Comparison of ENCODE assay signal across 1 cellular context in the genomic region with DNA sequence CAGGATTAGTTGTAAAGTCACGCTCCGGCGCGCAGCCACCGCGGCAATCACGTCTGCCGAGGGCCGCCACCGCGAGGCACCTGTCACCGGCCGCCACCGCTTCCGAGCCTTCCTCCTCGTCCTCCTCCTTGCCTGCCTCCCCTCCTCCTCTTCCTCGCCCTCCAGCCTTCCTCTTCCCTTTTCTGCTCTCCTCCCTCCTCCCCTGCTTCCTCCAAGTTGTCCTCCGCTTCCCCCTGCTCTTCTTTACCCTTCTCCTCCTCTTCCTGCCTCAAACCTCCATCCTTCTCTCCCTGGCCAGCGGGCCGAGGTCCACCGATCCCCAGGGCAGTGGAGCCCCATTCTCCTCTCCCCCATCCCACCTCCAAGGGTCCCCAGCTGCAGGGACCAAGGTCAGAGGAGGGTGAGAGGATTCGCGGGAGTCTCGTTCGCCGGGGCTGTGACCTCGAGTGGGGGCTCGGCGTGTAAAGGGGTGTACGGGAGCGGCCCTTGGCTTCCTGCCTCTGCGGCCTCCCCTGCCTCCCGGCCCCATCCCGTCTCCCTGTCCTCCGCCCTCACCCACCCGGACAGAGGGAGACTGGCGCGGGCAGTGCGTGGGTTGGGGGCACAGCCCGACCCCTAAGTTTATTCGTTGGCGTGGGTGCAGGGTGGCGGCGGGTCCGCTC.
TF ChIP-seq lines count a peak whose summit lies in the region.

No MANE protein-coding gene starts in this region.

TF ChIP-seq in HEK293, 187 proteins besides CTCF, POLR2A, EP300 and RAD21 (continued from another document and continues in another):
- TF ChIP-seq ZFP69B (tag by site-specific recombination; IDR thresholded peaks at IDR 0.05) (peak; percentile 63; the same call in 1 of the 2 replicates), SP2 (tag by site-specific recombination; IDR thresholded peaks at IDR 0.05) (peak; percentile 77), GLIS2 (tag by site-specific recombination; IDR thresholded peaks at IDR 0.05) (peak; percentile 93), ZNF426 (tag by site-specific recombination; IDR thresholded peaks at IDR 0.05) (no peak), ZSCAN18 (tag by site-specific recombination; IDR thresholded peaks at IDR 0.05) (no peak), REST (tag by site-specific recombination; IDR thresholded peaks at IDR 0.05) (peak; percentile 47; the same call in 1 of the 2 replicates), KLF16 (tag by site-specific recombination; IDR thresholded peaks at IDR 0.05) (peak; percentile 64; the same call in 1 of the 2 replicates), ZNF133 (tag by site-specific recombination; IDR thresholded peaks at IDR 0.05) (peak; percentile 76; the same call in 1 of the 2 replicates), ZFHX2 (tag by site-specific recombination; conservative IDR thresholded peaks at IDR 0.05) (peak; percentile 94), EGR2 (tag by site-specific recombination; IDR thresholded peaks at IDR 0.05; ENCODE audit: low read depth) (peak; percentile 79), ZXDB (tag by site-specific recombination; IDR thresholded peaks at IDR 0.05) (peak; percentile 61; the same call in 1 of the 2 replicates), HOXD13 (CRISPR knock-in tag; IDR thresholded peaks at IDR 0.05; ENCODE audit: borderline replicate concordance) (no peak), ZNF692 (tag by site-specific recombination; IDR thresholded peaks at IDR 0.05) (no peak), ZNF114 (tag by site-specific recombination; IDR thresholded peaks at IDR 0.05) (no peak), HOXA7 (CRISPR knock-in tag; IDR thresholded peaks at IDR 0.05; ENCODE audit: borderline replicate concordance) (no peak), SP3 (tag by site-specific recombination; IDR thresholded peaks at IDR 0.05) (peak; percentile 58), ZSCAN5A (tag by site-specific recombination; IDR thresholded peaks at IDR 0.05) (0 out of 2 replicates have a peak, but pooled peaks have one; percentile 33), ZNF777 (tag by site-specific recombination; IDR thresholded peaks at IDR 0.05; ENCODE audit: borderline replicate concordance) (peak; percentile 84), KLF8 (tag by site-specific recombination; IDR thresholded peaks at IDR 0.05) (peak; percentile 80), ZNF664 (tag by site-specific recombination; IDR thresholded peaks at IDR 0.05) (peak; percentile 2; the same call in 1 of the 2 replicates), ZBTB17 (tag by site-specific recombination; IDR thresholded peaks at IDR 0.05) (peak; percentile 98), ZNF398 (tag by site-specific recombination; IDR thresholded peaks at IDR 0.05) (peak; percentile 89), ZNF654 (tag by site-specific recombination; IDR thresholded peaks at IDR 0.05; ENCODE audit: low read depth) (no peak), ZNF585B (tag by site-specific recombination; IDR thresholded peaks at IDR 0.05) (no peak), PRDM4 (tag by site-specific recombination; IDR thresholded peaks at IDR 0.05) (no peak; the same call in 1 of the 2 replicates), ZNF132 (tag by site-specific recombination; IDR thresholded peaks at IDR 0.05; ENCODE audit: borderline replicate concordance) (no peak), ZNF169 (tag by site-specific recombination; IDR thresholded peaks at IDR 0.05) (no peak), ZNF37A (tag by site-specific recombination; IDR thresholded peaks at IDR 0.05) (no peak), MYNN (tag by site-specific recombination; IDR thresholded peaks at IDR 0.05; ENCODE audit: borderline replicate concordance) (peak; percentile 74), ZNF266 (tag by site-specific recombination; IDR thresholded peaks at IDR 0.05; ENCODE audit: low read depth) (0 out of 2 replicates have a peak, but pooled peaks have one; percentile 12), OSR2 (tag by site-specific recombination; IDR thresholded peaks at IDR 0.05) (peak; percentile 82), ZNF544 (tag by site-specific recombination; IDR thresholded peaks at IDR 0.05) (no peak)
- TF ChIP-seq, protein P1, sequence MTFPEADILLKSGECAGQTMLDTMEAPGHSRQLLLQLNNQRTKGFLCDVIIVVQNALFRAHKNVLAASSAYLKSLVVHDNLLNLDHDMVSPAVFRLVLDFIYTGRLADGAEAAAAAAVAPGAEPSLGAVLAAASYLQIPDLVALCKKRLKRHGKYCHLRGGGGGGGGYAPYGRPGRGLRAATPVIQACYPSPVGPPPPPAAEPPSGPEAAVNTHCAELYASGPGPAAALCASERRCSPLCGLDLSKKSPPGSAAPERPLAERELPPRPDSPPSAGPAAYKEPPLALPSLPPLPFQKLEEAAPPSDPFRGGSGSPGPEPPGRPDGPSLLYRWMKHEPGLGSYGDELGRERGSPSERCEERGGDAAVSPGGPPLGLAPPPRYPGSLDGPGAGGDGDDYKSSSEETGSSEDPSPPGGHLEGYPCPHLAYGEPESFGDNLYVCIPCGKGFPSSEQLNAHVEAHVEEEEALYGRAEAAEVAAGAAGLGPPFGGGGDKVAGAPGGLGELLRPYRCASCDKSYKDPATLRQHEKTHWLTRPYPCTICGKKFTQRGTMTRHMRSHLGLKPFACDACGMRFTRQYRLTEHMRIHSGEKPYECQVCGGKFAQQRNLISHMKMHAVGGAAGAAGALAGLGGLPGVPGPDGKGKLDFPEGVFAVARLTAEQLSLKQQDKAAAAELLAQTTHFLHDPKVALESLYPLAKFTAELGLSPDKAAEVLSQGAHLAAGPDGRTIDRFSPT (tag by site-specific recombination; IDR thresholded peaks at IDR 0.05), result no peak; the same call in 1 of the 2 replicates
- TF ChIP-seq, protein P2, sequence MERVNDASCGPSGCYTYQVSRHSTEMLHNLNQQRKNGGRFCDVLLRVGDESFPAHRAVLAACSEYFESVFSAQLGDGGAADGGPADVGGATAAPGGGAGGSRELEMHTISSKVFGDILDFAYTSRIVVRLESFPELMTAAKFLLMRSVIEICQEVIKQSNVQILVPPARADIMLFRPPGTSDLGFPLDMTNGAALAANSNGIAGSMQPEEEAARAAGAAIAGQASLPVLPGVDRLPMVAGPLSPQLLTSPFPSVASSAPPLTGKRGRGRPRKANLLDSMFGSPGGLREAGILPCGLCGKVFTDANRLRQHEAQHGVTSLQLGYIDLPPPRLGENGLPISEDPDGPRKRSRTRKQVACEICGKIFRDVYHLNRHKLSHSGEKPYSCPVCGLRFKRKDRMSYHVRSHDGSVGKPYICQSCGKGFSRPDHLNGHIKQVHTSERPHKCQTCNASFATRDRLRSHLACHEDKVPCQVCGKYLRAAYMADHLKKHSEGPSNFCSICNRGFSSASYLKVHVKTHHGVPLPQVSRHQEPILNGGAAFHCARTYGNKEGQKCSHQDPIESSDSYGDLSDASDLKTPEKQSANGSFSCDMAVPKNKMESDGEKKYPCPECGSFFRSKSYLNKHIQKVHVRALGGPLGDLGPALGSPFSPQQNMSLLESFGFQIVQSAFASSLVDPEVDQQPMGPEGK (tag by site-specific recombination; IDR thresholded peaks at IDR 0.05), result peak; percentile 88
- TF ChIP-seq, protein P3, sequence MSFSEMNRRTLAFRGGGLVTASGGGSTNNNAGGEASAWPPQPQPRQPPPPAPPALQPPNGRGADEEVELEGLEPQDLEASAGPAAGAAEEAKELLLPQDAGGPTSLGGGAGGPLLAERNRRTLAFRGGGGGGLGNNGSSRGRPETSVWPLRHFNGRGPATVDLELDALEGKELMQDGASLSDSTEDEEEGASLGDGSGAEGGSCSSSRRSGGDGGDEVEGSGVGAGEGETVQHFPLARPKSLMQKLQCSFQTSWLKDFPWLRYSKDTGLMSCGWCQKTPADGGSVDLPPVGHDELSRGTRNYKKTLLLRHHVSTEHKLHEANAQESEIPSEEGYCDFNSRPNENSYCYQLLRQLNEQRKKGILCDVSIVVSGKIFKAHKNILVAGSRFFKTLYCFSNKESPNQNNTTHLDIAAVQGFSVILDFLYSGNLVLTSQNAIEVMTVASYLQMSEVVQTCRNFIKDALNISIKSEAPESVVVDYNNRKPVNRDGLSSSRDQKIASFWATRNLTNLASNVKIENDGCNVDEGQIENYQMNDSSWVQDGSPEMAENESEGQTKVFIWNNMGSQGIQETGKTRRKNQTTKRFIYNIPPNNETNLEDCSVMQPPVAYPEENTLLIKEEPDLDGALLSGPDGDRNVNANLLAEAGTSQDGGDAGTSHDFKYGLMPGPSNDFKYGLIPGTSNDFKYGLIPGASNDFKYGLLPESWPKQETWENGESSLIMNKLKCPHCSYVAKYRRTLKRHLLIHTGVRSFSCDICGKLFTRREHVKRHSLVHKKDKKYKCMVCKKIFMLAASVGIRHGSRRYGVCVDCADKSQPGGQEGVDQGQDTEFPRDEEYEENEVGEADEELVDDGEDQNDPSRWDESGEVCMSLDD (tag by site-specific recombination; IDR thresholded peaks at IDR 0.05), result peak; percentile 91
